Comparison of ENCODE assay signal across 1 cellular context in the genomic region with DNA sequence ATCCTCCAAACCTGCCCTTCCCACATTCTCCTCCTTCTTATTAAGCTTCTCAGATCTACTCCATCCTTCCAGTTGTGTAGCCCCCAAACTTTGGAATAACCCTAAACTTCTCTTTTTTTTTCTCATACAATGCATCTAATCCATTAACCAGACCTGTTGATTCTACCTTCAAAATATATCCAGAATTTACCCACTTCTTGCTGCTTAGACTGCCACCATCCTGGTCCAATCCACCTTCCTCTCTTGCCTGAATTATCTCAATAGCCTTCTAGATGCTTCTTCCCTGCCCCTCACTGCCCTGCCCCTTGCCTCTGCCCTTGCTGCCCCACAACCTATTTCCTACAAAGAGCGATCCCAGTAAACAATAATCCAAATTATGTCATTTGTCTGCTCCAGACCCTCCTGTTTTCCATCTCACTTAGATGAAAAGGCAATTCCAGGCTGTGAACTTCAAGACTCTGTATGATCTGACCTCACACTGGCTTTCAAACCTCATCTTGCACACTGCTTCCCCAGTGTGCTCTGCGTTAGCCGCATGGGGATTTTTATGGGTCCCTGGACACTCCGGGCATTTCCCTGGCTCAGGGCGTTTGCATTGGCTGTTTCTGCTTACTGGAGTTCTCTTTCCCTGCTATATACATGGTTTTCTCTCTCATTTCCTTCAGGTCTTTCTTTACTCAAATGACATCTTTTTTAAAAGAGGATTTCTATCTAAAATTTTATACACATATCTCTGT.
TF ChIP-seq lines count a peak whose summit lies in the region.

No MANE protein-coding gene starts in this region.

TF ChIP-seq in A549, 52 proteins besides CTCF, POLR2A, EP300 and RAD21 (continued from another document):
- TF ChIP-seq ATOH8 (CRISPR knock-in tag; IDR thresholded peaks at IDR 0.05; ENCODE audit: low read depth), result no peak
